8 cellular contexts compared by ENCODE assay signal in genomic region chr14:71320734-71321555, GRCh38. TPM values are rescaled to one million over a fixed set of nuclear protein-coding genes. Genes with fewer than 3 reads are reported as not detected.
A peak's percentile ranks its signal among the peaks of the same experiment; 100 is the strongest.
DNase-seq lines count a peak whose midpoint lies in the region; ATAC-seq and TF ChIP-seq lines count a peak whose summit lies in the region.

No MANE protein-coding gene starts in this region.

- peak; percentile 45 to 74 (median 68) for ATAC-seq in right lobe of liver

- H3K9me3 ChIP-seq in right lobe of liver: no peaks in the 10 kb centered on the region

- no peak for TF ChIP-seq CTCF in GM06990 (IDR thresholded peaks at IDR 0.05; ENCODE audit: insufficient read depth, low read length, poor library complexity, severe bottlenecking)
- no peak for TF ChIP-seq CTCF in right lobe of liver (IDR thresholded peaks at IDR 0.05)

- DNase-seq in GM06990 (ENCODE audit: extremely low read depth, insufficient read length) (peak; percentile 84), H4 (ENCODE audit: low spot score) (peak; percentile 15), NCI-H1092 (lab: John Stamatoyannopoulos, UW) (peak; percentile 12), dermis blood vessel endothelial cell (peak; percentile 69), right lobe of liver (peak; percentile 71 to 80 (median 80)), SKM-1 treated with dmso at 0.1 percent for 144 hours (lab: John Stamatoyannopoulos, UW; ENCODE audit: unreplicated experiment) (no peak)
- DNase-seq in activated CD4-positive, alpha-beta T cell treated with anti-CD3 and anti-CD28 coated beads, Interleukin-2, amount 50 U/mL, for 1 hour: peak; percentile 57
- DNase-seq in stimulated activated CD4-positive, alpha-beta T cell treated with anti-CD3 and anti-CD28 coated beads, Interleukin-4, amount 100 ng/mL, for 24 hours: peak; percentile 59

- intact Hi-C loops in right lobe of liver (cut with DNase I): no loop called here

- TF ChIP-seq POLR2A in right lobe of liver (IDR thresholded peaks at IDR 0.05): peak; percentile 63

- peak overlapping the region; percentile 95 to 98 (median 95) for H3K27ac ChIP-seq in right lobe of liver

- H3K4me1 ChIP-seq in right lobe of liver: peaks cover 0 to 31% (median 8%) of the 10 kb centered on the region in 4 donors

- no peaks in the 10 kb centered on the region for H3K36me3 ChIP-seq in GM06990 (ENCODE audit: control insufficient read depth, insufficient read depth, low read length)
- H3K36me3 ChIP-seq in right lobe of liver: no peaks in the 10 kb centered on the region

- H3K27me3 ChIP-seq in GM06990 (replicated peaks; ENCODE audit: control insufficient read depth, insufficient read depth, low read length): no peaks in the 10 kb centered on the region
- H3K27me3 ChIP-seq in right lobe of liver: no peaks in the 10 kb centered on the region

- H3K4me3 ChIP-seq in GM06990 (replicated peaks; ENCODE audit: low read depth, low read length): peak overlapping the region; percentile 81
- H3K4me3 ChIP-seq in right lobe of liver: peak overlapping the region; percentile 92 to 95 (median 92)

- 0% methylated on average over 13 of the region's 95 CpGs for WGBS in right lobe of liver (ENCODE audit: insufficient coverage, low coverage, low lambda C conversion rate, missing lambda C conversion rate)

RNA-seq across cellular contexts. Expression of gene SIPA1L1, which starts 0.7 kb away (rescaled TPM):
- 15.6 and 18.4 TPM in 2 replicates for total RNA-seq in H4 (2014; rRNA removed; shearing (Covaris generic))
- 9.8 and 11.7 TPM in 2 replicates for total RNA-seq in dermis blood vessel endothelial cell
- 10 to 100 TPM; 25.7 to 30.8 (median 28.6) TPM for total RNA-seq in right lobe of liver
